In genomic region chr13:102798653-102799543, GRCh38 we compare ENCODE assay signal across 8 cellular contexts.
DNase-seq lines count a peak whose midpoint lies in the region; ATAC-seq lines count a peak whose summit lies in the region.

A gene with protein sequence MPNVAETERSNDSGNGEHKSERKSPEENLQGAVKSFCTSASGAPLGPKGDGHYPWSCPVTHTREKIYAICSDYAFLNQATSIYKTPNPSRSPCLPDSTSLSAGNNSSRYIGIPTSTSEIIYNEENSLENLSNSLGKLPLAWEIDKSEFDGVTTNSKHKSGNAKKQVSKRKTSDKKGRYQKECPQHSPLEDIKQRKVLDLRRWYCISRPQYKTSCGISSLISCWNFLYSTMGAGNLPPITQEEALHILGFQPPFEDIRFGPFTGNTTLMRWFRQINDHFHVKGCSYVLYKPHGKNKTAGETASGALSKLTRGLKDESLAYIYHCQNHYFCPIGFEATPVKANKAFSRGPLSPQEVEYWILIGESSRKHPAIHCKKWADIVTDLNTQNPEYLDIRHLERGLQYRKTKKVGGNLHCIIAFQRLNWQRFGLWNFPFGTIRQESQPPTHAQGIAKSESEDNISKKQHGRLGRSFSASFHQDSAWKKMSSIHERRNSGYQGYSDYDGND (plus strand): TSS chr13:102799119. CDS start chr13:102807268, 8,149 bp downstream.
POGLUT2 (minus strand) TSS chr13:102798976; CDS start chr13:102798670, 306 bp downstream.

- ATAC-seq in GM21515 (IDR thresholded peaks at IDR 0.05; ENCODE audit: unreplicated experiment), result peak; percentile 85

- H3K27ac ChIP-seq in HUES6 (ENCODE audit: low read depth, low read length), result no peak within 1 kb of the TSS
- H3K27ac ChIP-seq in epithelial cell of prostate, result peak within 1 kb of the TSS; percentile 61

- peak within 1 kb of the TSS; percentile 79 for H3K9ac ChIP-seq in HUES6 (ENCODE audit: low read length)

- H3K36me3 ChIP-seq in HUES6 (ENCODE audit: control insufficient read depth, insufficient read depth, low read length), result no peaks in the 10 kb centered on the region

- peak within 1 kb of the TSS; percentile 97 for H3K4me3 ChIP-seq in HUES6 (ENCODE audit: low read depth, low read length)

- H3K9me3 ChIP-seq in HUES6 (ENCODE audit: control insufficient read depth, insufficient read depth, low read depth, low read length), result no peaks in the 10 kb centered on the region

- DNase-seq in DMS 273 treated with DMSO at 0.1 percent for 48 hours (lab: John Stamatoyannopoulos, UW) (peak; percentile 57), OCI-M2 (lab: John Stamatoyannopoulos, UW; ENCODE audit: unreplicated experiment) (peak; percentile 20), activated T-cell treated with anti-CD3 and anti-CD28 coated beads for 48 hours (ENCODE audit: low read depth) (peak; percentile 82), epithelial cell of prostate (ENCODE audit: low read depth, low spot score) (peak; percentile 79), middle frontal gyrus (ENCODE audit: extremely low spot score, low spot score) (peak; percentile 89)
- DNase-seq in stimulated activated CD8-positive, alpha-beta memory T cell treated with anti-CD3 and anti-CD28 coated beads, Interleukin-7, amount 100 ng/mL, for 24 hours (ENCODE audit: low read depth), result peak; percentile 59

- H3K4me1 ChIP-seq in HUES6 (ENCODE audit: control insufficient read depth, insufficient read depth, low read length), result peaks cover 10% of the 10 kb centered on the region

- H3K27me3 ChIP-seq in HUES6 (ENCODE audit: control insufficient read depth, insufficient read depth, low read length), result peaks cover 14% of the 10 kb centered on the region

Comparison
In these comparisons a context has a peak if more than half of its experiments do, and no peak if none do; other contexts are left out.
1. DNase-seq: peak in every context shown above with its lines; median percentile 89 in middle frontal gyrus; 82 in activated T-cell treated with anti-CD3 and anti-CD28 coated beads for 48 hours; 79 in epithelial cell of prostate; 59 in stimulated activated CD8-positive, alpha-beta memory T cell treated with anti-CD3 and anti-CD28 coated beads, Interleukin-7, amount 100 ng/mL, for 24 hours; 57 in DMS 273 treated with DMSO at 0.1 percent for 48 hours; 20 in OCI-M2.